In the genomic region with DNA sequence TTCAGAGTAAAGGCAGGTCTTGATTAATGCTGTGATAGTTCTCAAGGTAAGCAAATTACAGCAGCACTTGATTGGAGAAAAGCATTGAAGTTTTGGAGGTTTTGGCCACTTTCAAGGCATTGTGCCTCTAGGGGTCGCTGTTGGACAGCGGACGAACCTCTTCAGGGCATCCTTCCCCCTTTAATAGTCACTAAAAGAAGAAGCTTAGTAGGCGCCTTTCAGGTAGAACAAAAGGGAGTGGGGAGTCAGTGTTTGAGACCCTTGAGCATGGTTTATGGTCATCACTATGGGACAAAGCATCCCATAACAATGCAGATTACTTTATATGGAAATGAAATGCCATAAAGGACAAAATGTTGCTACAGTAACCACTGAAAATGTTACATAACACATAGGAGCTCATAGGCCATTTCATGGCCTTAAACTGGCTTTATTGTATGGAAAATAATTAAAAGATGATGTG, we compare ENCODE assay signal across 8 cellular contexts.
DNase-seq lines count a peak whose midpoint lies in the region; ATAC-seq and TF ChIP-seq lines count a peak whose summit lies in the region.

No MANE protein-coding gene starts in this region.

- H3K27ac ChIP-seq in ascending aorta: peak overlapping the region in 1 of 2 donors; percentile 1
- no peak overlapping the region for H3K27ac ChIP-seq in aorta (ENCODE audit: low read depth in 1 of 2, low read length in 2 of 2)

- DNase-seq in GM10248 (ENCODE audit: extremely low spot score) (peak; percentile 32), NCI-H146 (lab: John Stamatoyannopoulos, UW) (peak; percentile 77), T-helper 2 cell (peak; percentile 55 to 76 (median 70)), ascending aorta (ENCODE audit: low spot score in 2 of 2) (peak in 1 of 2 donors; percentile 92), hippocampal formation (lab: John Stamatoyannopoulos, UW) (peak; percentile 82 to 86), retina (peak; percentile 93), aorta (peak; percentile 86 to 92)

- H3K4me3 ChIP-seq in ascending aorta (peak overlapping the region; percentile 55 to 61), aorta (ENCODE audit: low read length in 2 of 2) (peak overlapping the region; percentile 72 to 83)

- no peaks in the 10 kb centered on the region for H3K4me1 ChIP-seq in ascending aorta
- no peaks in the 10 kb centered on the region for H3K4me1 ChIP-seq in aorta (ENCODE audit: control insufficient read depth in 1 of 2, insufficient read depth in 2 of 2, low read length in 2 of 2)

- H3K36me3 ChIP-seq in ascending aorta (no peaks in the 10 kb centered on the region), aorta (ENCODE audit: control insufficient read depth in 1 of 2, insufficient read depth in 2 of 2, low read length in 1 of 2) (no peaks in the 10 kb centered on the region)

- H3K9me3 ChIP-seq in ascending aorta: no peaks in the 10 kb centered on the region
- no peaks in the 10 kb centered on the region for H3K9me3 ChIP-seq in aorta (ENCODE audit: control insufficient read depth, low read length)

- TF ChIP-seq CTCF in GM10248 (IDR thresholded peaks at IDR 0.05; ENCODE audit: control extremely low read depth, extremely low read depth, low read depth, missing control alignments) (peak; percentile 77), ascending aorta (IDR thresholded peaks at IDR 0.05) (peak; percentile 75 to 89 (median 84))

- WGBS in aorta, 2 donors: 4 to 6% methylated on average over 4 of the region's 4 CpGs

- POLR2A ChIA-PET in GM10248 (lab: Yijun Ruan, JAX): interaction anchor here (0.6 to 1.7 kb wide), 3 partner anchors 692 to 764 kb away, joined by 4 to 6 read pairs (median 5); partner anchors contain the start of gene BTG1

- CTCF ChIA-PET in GM10248 (lab: Yijun Ruan, JAX): interaction anchor here (0.6 to 4.6 kb wide), 85 partner anchors 9 to 1995 kb away, joined by 3 to 68 read pairs (median 4); partner anchors contain the start of gene BTG1

- no peaks in the 10 kb centered on the region for H3K27me3 ChIP-seq in ascending aorta
- no peaks in the 10 kb centered on the region for H3K27me3 ChIP-seq in aorta (ENCODE audit: control insufficient read depth in 1 of 2, insufficient read depth in 2 of 2, low read length in 1 of 2)

- intact Hi-C loops in ascending aorta (cut with DNase I) (loop anchor here (1.0 to 5.0 kb wide), 4 partner anchors 430 to 1270 kb away; partner anchors contain the start of gene BTG1), aorta (cut with DNase I) (loop anchor here (5.0 to 10.0 kb wide), 6 partner anchors 123 to 1270 kb away; partner anchors contain the start of gene BTG1 (in 1 of the 2))

- ATAC-seq in HG02798 (IDR thresholded peaks at IDR 0.05; ENCODE audit: poor library complexity, unreplicated experiment): peak; percentile 79
- peak; percentile 89 for ATAC-seq in aorta (ENCODE audit: low FRiP score)
